In genomic region chr6:145026267-145026679, GRCh38 we compare ENCODE assay signal across 1 cellular context.
TF ChIP-seq lines count a peak whose summit lies in the region.

No MANE protein-coding gene starts in this region.

TF ChIP-seq in HepG2, 621 proteins besides CTCF, POLR2A, EP300 and RAD21 (continued from another document and continues in another):
- TF ChIP-seq, protein P1, sequence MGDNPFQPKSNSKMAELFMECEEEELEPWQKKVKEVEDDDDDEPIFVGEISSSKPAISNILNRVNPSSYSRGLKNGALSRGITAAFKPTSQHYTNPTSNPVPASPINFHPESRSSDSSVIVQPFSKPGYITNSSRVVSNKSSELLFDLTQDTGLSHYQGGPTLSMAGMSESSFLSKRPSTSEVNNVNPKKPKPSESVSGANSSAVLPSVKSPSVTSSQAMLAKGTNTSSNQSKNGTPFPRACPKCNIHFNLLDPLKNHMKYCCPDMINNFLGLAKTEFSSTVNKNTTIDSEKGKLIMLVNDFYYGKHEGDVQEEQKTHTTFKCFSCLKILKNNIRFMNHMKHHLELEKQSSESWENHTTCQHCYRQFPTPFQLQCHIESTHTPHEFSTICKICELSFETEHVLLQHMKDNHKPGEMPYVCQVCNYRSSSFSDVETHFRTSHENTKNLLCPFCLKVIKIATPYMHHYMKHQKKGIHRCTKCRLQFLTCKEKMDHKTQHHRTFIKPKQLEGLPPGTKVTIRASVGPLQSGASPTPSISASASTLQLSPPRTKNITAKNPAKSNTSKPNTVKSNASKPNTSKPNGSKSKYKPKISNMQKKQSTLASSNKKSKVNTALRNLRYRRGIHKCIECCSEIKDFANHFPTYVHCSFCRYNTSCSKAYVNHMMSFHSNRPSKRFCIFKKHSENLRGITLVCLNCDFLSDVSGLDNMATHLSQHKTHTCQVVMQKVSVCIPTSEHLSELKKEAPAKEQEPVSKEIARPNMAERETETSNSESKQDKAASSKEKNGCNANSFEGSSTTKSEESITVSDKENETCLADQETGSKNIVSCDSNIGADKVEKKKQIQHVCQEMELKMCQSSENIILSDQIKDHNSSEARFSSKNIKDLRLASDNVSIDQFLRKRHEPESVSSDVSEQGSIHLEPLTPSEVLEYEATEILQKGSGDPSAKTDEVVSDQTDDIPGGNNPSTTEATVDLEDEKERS (CRISPR knock-in tag; IDR thresholded peaks at IDR 0.05): peak; percentile 74; the same call in 1 of the 2 replicates
- no peak for TF ChIP-seq MZF1 (CRISPR knock-in tag; IDR thresholded peaks at IDR 0.05; ENCODE audit: borderline replicate concordance)
- peak; percentile 100 for TF ChIP-seq HNF4A (CRISPR knock-in tag; IDR thresholded peaks at IDR 0.05)
- peak; percentile 80 for TF ChIP-seq RERE (CRISPR knock-in tag; IDR thresholded peaks at IDR 0.05; ENCODE audit: low read depth)
- peak; percentile 75; the same call in 1 of the 2 replicates for TF ChIP-seq ZNF816 (CRISPR knock-in tag; IDR thresholded peaks at IDR 0.05; ENCODE audit: borderline replicate concordance)
- TF ChIP-seq ZNF724P (CRISPR knock-in tag; IDR thresholded peaks at IDR 0.05; ENCODE audit: borderline replicate concordance): peak; percentile 87
- peak; percentile 82 for TF ChIP-seq NFIC (IDR thresholded peaks at IDR 0.05; ENCODE audit: low read length)
- peak; percentile 78; the same call in 1 of the 2 replicates for TF ChIP-seq ZFP1 (CRISPR knock-in tag; IDR thresholded peaks at IDR 0.05)
- TF ChIP-seq ZBTB21 (CRISPR knock-in tag; IDR thresholded peaks at IDR 0.05): 0 out of 2 replicates have a peak, but pooled peaks have one; percentile 49
- TF ChIP-seq ZNF24 (IDR thresholded peaks at IDR 0.05): no peak
- peak; percentile 83; the same call in 1 of the 2 replicates for TF ChIP-seq SP140L (CRISPR knock-in tag; IDR thresholded peaks at IDR 0.05; ENCODE audit: borderline replicate concordance)
- peak; percentile 87; the same call in 1 of the 2 replicates for TF ChIP-seq SMAD3 (CRISPR knock-in tag; IDR thresholded peaks at IDR 0.05)
- TF ChIP-seq CBX1 (IDR thresholded peaks at IDR 0.05; ENCODE audit: low read depth): peak; percentile 43
- TF ChIP-seq MBNL3 (CRISPR knock-in tag; conservative IDR thresholded peaks at IDR 0.05): no peak
- 0 out of 2 replicates have a peak, but pooled peaks have one; percentile 13 for TF ChIP-seq SMC3 (IDR thresholded peaks at IDR 0.05; ENCODE audit: low read length)
- peak; percentile 73; the same call in 1 of the 2 replicates for TF ChIP-seq ZFP82 (CRISPR knock-in tag; IDR thresholded peaks at IDR 0.05; ENCODE audit: borderline replicate concordance)
- peak; percentile 55; the same call in 1 of the 2 replicates for TF ChIP-seq MXD4 (CRISPR knock-in tag; IDR thresholded peaks at IDR 0.05)
- no peak for TF ChIP-seq NAIF1 (CRISPR knock-in tag; IDR thresholded peaks at IDR 0.05; ENCODE audit: borderline replicate concordance)
- TF ChIP-seq GABPB1 (CRISPR knock-in tag; IDR thresholded peaks at IDR 0.05): peak; percentile 70
- TF ChIP-seq MIER2 (CRISPR knock-in tag; IDR thresholded peaks at IDR 0.05): peak; percentile 78; the same call in 1 of the 2 replicates
- peak; percentile 57; the same call in 1 of the 2 replicates for TF ChIP-seq PATZ1 (CRISPR knock-in tag; IDR thresholded peaks at IDR 0.05)
- TF ChIP-seq, protein P2, sequence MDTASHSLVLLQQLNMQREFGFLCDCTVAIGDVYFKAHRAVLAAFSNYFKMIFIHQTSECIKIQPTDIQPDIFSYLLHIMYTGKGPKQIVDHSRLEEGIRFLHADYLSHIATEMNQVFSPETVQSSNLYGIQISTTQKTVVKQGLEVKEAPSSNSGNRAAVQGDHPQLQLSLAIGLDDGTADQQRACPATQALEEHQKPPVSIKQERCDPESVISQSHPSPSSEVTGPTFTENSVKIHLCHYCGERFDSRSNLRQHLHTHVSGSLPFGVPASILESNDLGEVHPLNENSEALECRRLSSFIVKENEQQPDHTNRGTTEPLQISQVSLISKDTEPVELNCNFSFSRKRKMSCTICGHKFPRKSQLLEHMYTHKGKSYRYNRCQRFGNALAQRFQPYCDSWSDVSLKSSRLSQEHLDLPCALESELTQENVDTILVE (CRISPR knock-in tag; IDR thresholded peaks at IDR 0.05): peak; percentile 47; the same call in 1 of the 2 replicates
- TF ChIP-seq FOXO4 (CRISPR knock-in tag; conservative IDR thresholded peaks at IDR 0.05): no peak
- no peak for TF ChIP-seq ASH2L (IDR thresholded peaks at IDR 0.05; ENCODE audit: insufficient read length, low read depth, low read length)
- TF ChIP-seq ZBTB20 (CRISPR knock-in tag; IDR thresholded peaks at IDR 0.05; ENCODE audit: borderline replicate concordance, low read depth): peak; percentile 85; the same call in 1 of the 2 replicates
- TF ChIP-seq PAWR (CRISPR knock-in tag; IDR thresholded peaks at IDR 0.05; ENCODE audit: borderline replicate concordance): no peak
- peak; percentile 40; the same call in 1 of the 2 replicates for TF ChIP-seq ZNF766 (CRISPR knock-in tag; IDR thresholded peaks at IDR 0.05; ENCODE audit: borderline replicate concordance)
- TF ChIP-seq DNMT3B (CRISPR knock-in tag; conservative IDR thresholded peaks at IDR 0.05): 0 out of 2 replicates have a peak, but pooled peaks have one; percentile 35
- no peak for TF ChIP-seq KIAA2018 (CRISPR knock-in tag; IDR thresholded peaks at IDR 0.05; ENCODE audit: borderline replicate concordance)
- peak; percentile 68 for TF ChIP-seq HHEX (CRISPR knock-in tag; IDR thresholded peaks at IDR 0.05)
- peak; percentile 24; the same call in 1 of the 2 replicates for TF ChIP-seq ZNF121 (CRISPR knock-in tag; IDR thresholded peaks at IDR 0.05)
- TF ChIP-seq HOXA9 (CRISPR knock-in tag; IDR thresholded peaks at IDR 0.05; ENCODE audit: borderline replicate concordance): no peak
- TF ChIP-seq, protein P3, sequence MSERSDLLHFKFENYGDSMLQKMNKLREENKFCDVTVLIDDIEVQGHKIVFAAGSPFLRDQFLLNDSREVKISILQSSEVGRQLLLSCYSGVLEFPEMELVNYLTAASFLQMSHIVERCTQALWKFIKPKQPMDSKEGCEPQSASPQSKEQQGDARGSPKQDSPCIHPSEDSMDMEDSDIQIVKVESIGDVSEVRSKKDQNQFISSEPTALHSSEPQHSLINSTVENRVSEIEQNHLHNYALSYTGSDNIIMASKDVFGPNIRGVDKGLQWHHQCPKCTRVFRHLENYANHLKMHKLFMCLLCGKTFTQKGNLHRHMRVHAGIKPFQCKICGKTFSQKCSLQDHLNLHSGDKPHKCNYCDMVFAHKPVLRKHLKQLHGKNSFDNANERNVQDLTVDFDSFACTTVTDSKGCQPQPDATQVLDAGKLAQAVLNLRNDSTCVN (CRISPR knock-in tag; IDR thresholded peaks at IDR 0.05; ENCODE audit: borderline replicate concordance): 0 out of 2 replicates have a peak, but pooled peaks have one; percentile 54
- peak; percentile 83; the same call in 1 of the 2 replicates for TF ChIP-seq ZNF292 (CRISPR knock-in tag; IDR thresholded peaks at IDR 0.05; ENCODE audit: borderline replicate concordance, low read depth)
- peak; percentile 94 for TF ChIP-seq ZNF124 (CRISPR knock-in tag; IDR thresholded peaks at IDR 0.05)
